ENCODE assay signal across 1 cellular context in genomic region chr2:70081221-70081620, GRCh38.
TF ChIP-seq lines count a peak whose summit lies in the region.

No MANE protein-coding gene starts in this region.

TF ChIP-seq in HCT116, 20 proteins besides CTCF, POLR2A, EP300 and RAD21 (continued from another document):
- TF ChIP-seq REST (IDR thresholded peaks at IDR 0.05; ENCODE audit: low read depth): no peak
- TF ChIP-seq ZNF274 (IDR thresholded peaks at IDR 0.05; ENCODE audit: low read depth, low read length): no peak
- no peak for TF ChIP-seq MAX (IDR thresholded peaks at IDR 0.05)
- TF ChIP-seq YY1 (IDR thresholded peaks at IDR 0.05; ENCODE audit: extremely low read depth, insufficient replicate concordance, low read depth, low read length): no peak
- no peak for TF ChIP-seq SP1 (IDR thresholded peaks at IDR 0.05; ENCODE audit: low read depth)
- no peak for TF ChIP-seq ZFX (IDR thresholded peaks at IDR 0.05)
- TF ChIP-seq TCF7L2 (IDR thresholded peaks at IDR 0.05; ENCODE audit: borderline replicate concordance, extremely low read depth, insufficient read depth, insufficient read length): no peak
- no peak for TF ChIP-seq ZBTB33 (IDR thresholded peaks at IDR 0.05; ENCODE audit: extremely low read depth, insufficient replicate concordance, low read length)
